22 cellular contexts compared by ENCODE assay signal in the genomic region with DNA sequence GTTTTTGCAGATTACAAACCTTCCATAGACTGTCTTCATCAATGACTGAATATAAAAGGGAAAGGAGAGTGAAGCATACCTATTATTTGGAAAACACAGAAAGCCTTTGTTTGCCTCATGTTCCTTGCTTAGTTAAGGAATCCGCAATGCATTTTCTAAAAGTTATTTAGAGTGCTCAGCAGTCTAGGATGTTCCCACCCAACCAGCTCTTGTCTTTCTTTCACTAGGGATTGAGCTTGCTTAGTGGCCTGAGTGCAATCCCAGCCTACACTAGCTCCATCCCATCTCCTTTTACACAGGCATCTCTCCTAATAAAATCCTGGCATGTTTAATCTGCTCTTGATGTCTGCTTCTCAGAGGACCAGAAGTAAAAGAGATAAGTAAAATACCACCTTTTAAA.
"Had no signal": no experiment of that assay in that cellular context is flagged by ENCODE, and none has a peak within 500 bp of the region (broad histone marks: within the 10 kb centered on the region; RNA-seq: fewer than 3 reads in every experiment).

No MANE protein-coding gene starts in this region.

- H3K27ac ChIP-seq: epithelial cell of prostate, esophagus muscularis mucosa, foreskin keratinocyte, hepatocyte, ovary, suprapubic skin, thyroid gland, upper lobe of left lung, uterus had no signal

- H3K4me3 Mint-ChIP-seq: dendritic cell treated with granulocyte-macrophage colony-stimulating factor and Interleukin-4, amounts not matched to agents 40 ng/mL and 50 ng/mL, for 4 days; effector memory CD8-positive, alpha-beta T cell; naive thymus-derived CD4-positive, alpha-beta T cell; nephron progenitor cell; stimulated activated effector memory CD8-positive, alpha-beta T cell treated with anti-CD3 and anti-CD28 coated beads, Interleukin-12 subunit alpha, Interleukin-12 subunit beta, amount 100 ng/mL, for 72 hours had no signal

- H3K27ac Mint-ChIP-seq: dendritic cell treated with granulocyte-macrophage colony-stimulating factor and Interleukin-4, amounts not matched to agents 40 ng/mL and 50 ng/mL, for 4 days; effector memory CD8-positive, alpha-beta T cell; naive thymus-derived CD4-positive, alpha-beta T cell; nephron progenitor cell; progenitor cell of endocrine pancreas; stimulated activated effector memory CD8-positive, alpha-beta T cell treated with anti-CD3 and anti-CD28 coated beads, Interleukin-12 subunit alpha, Interleukin-12 subunit beta, amount 100 ng/mL, for 72 hours had no signal

- H3K4me2 ChIP-seq: hepatocyte had no signal

- H3K27me3 Mint-ChIP-seq: dendritic cell treated with granulocyte-macrophage colony-stimulating factor and Interleukin-4, amounts not matched to agents 40 ng/mL and 50 ng/mL, for 4 days; effector memory CD8-positive, alpha-beta T cell; progenitor cell of endocrine pancreas had no signal

- H2AFZ ChIP-seq: hepatocyte had no signal

- H3K4me3 ChIP-seq: esophagus muscularis mucosa, hepatocyte, ovary, suprapubic skin, thyroid gland, upper lobe of left lung, uterus had no signal

- H3K9me3 ChIP-seq: ovary, suprapubic skin, thyroid gland, upper lobe of left lung, uterus had no signal

- H3K36me3 ChIP-seq: esophagus muscularis mucosa, ovary, suprapubic skin, thyroid gland, upper lobe of left lung, uterus had no signal

- H3K36me3 Mint-ChIP-seq: naive thymus-derived CD4-positive, alpha-beta T cell; stimulated activated effector memory CD8-positive, alpha-beta T cell treated with anti-CD3 and anti-CD28 coated beads, Interleukin-12 subunit alpha, Interleukin-12 subunit beta, amount 100 ng/mL, for 72 hours had no signal

- DNase-seq: effector memory CD8-positive, alpha-beta T cell; foreskin keratinocyte; kidney glomerular epithelial cell; naive thymus-derived CD4-positive, alpha-beta T cell; nephron progenitor cell; nucleus accumbens; ovary; right cardiac atrium; small intestine; stimulated activated CD4-positive, alpha-beta T cell treated with anti-CD3 and anti-CD28 coated beads, Interleukin-2, amount 100 ng/mL, for 48 hours; stimulated activated CD8-positive, alpha-beta memory T cell treated with anti-CD3 and anti-CD28 coated beads, Interleukin-4, amount 100 ng/mL, for 48 hours; stimulated activated naive CD8-positive, alpha-beta T cell treated with anti-CD3 and anti-CD28 coated beads, Interleukin-15, Interleukin-2, amounts not matched to agents 100 U/mL and 50 U/mL, for 24 hours; thyroid gland; upper lobe of left lung; uterus had no signal

- H3K4me1 ChIP-seq: esophagus muscularis mucosa, foreskin keratinocyte, suprapubic skin, thyroid gland, upper lobe of left lung, uterus had no signal

- H3K79me2 ChIP-seq: hepatocyte had no signal

- H3K9me3 Mint-ChIP-seq: effector memory CD8-positive, alpha-beta T cell; stimulated activated effector memory CD8-positive, alpha-beta T cell treated with anti-CD3 and anti-CD28 coated beads, Interleukin-12 subunit alpha, Interleukin-12 subunit beta, amount 100 ng/mL, for 72 hours had no signal

- H3K27me3 ChIP-seq: esophagus muscularis mucosa, foreskin keratinocyte, hepatocyte, ovary, suprapubic skin, thyroid gland, upper lobe of left lung, uterus had no signal

- H3K4me1 Mint-ChIP-seq: naive thymus-derived CD4-positive, alpha-beta T cell; nephron progenitor cell; stimulated activated effector memory CD8-positive, alpha-beta T cell treated with anti-CD3 and anti-CD28 coated beads, Interleukin-12 subunit alpha, Interleukin-12 subunit beta, amount 100 ng/mL, for 72 hours had no signal
